ENCODE assay signal across 22 cellular contexts in genomic region chr3:56830884-56831283, GRCh38.
"Had no signal": no experiment of that assay in that cellular context is flagged by ENCODE, and none has a peak within 500 bp of the region (broad histone marks: within the 10 kb centered on the region; RNA-seq: fewer than 3 reads in every experiment).

No MANE protein-coding gene starts in this region.

- H3K27me3 Mint-ChIP-seq: IgD-negative memory B cell had no signal

- H3K27ac Mint-ChIP-seq: IgD-negative memory B cell had no signal

- DNase-seq: Kasumi-1, MM.1S, NCI-H1092 treated with DMSO at 0.1 percent for 48 hours, NCI-H1436, NCI-H187, NCI-H2029, NCI-H2081 treated with DMSO at 0.1 percent for 48 hours, NCI-H2171, NCI-H226, NCI-H510A, NCI-H524 treated with DMSO at 0.1 percent for 48 hours, NCI-H69, NCI-H774, PC-3, SHP77, SK-N-SH, SW 1271 had no signal

- ATAC-seq: K562, Panc1, PC-3 had no signal

- H3K4me3 ChIP-seq: K562 had no signal

- H3K4me3 Mint-ChIP-seq: IgD-negative memory B cell had no signal

- H3K27ac ChIP-seq: KMS-11, RWPE1 had no signal

- FAIRE-seq: K562 had no signal

- H3K9me3 ChIP-seq: SK-N-SH had no signal
